In the genomic region with DNA sequence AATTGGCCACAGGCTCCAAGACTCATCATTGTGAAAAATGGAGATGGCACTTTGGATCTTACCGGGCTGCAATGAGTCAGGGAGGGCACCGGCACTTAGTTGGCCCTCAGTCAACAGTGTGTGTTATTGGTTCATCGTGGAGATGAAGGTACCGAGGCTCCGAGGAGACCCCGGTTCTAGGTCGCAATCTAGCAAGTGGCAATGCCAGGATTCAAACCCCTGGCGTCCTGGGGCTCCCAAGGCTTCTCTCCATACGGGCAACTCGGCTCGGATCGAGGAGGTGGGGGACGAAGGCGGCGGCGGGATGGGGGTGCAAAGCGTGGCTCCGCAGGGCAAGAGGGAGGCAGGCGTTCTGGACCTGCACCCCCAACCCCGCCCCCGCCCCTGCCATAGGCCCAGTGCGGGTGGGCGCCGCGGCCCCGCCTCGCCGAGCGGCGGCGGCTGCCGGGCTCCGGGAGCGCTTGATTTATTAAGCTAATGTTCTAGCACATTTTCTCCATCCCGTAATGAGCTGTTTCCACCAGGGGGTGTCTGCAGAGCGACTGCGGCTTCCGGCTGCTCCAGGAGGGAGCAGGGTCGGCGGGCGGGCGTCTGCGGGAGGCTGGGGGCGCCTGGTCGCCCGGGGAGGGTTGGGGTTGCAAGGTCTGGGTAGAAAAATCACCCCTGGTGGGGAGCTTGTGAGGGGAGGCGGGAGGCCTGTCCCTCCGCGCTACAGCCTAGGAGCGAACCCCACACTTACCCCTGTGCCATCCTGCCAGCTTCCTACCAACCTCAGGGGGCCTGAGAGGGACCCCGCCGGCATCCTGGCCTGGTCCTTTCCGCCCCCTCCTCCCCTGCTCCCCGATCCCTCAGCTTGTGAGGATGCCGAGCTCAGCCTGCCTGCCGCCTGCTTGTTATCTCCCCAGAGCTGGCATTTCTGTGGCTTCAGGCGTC, we compare ENCODE assay signal across 8 cellular contexts. TPM values are rescaled to one million over a fixed set of nuclear protein-coding genes. Genes with fewer than 3 reads are reported as not detected.
DNase-seq lines count a peak whose midpoint lies in the region; ATAC-seq and TF ChIP-seq lines count a peak whose summit lies in the region.

No MANE protein-coding gene starts in this region.

- peak; percentile 74 for TF ChIP-seq CTCF in 22Rv1 (IDR thresholded peaks at IDR 0.05)
- TF ChIP-seq CTCF in PC-9 (conservative IDR thresholded peaks at IDR 0.05): peak; percentile 35; the same call in 1 of the 2 replicates

- no peaks in the 10 kb centered on the region for H3K9me2 ChIP-seq in PC-9 (ENCODE audit: insufficient read depth)

- ATAC-seq in GM19452 (IDR thresholded peaks at IDR 0.05; ENCODE audit: unreplicated experiment): no peak

- H3K9me3 ChIP-seq in ES-I3 (ENCODE audit: control insufficient read depth, insufficient read depth, low read length): no peaks in the 10 kb centered on the region
- no peaks in the 10 kb centered on the region for H3K9me3 ChIP-seq in PC-9 (ENCODE audit: insufficient read depth, low read depth)
- peaks cover 0 to 3% of the 10 kb centered on the region in 2 donors for H3K9me3 ChIP-seq in stomach smooth muscle (ENCODE audit: control insufficient read depth in 2 of 2, low read length in 2 of 2)

- no peaks in the 10 kb centered on the region for H3K79me2 ChIP-seq in PC-9 (ENCODE audit: low read depth)

- no peak overlapping the region for H2AFZ ChIP-seq in PC-9

- intact Hi-C loops in PC-9 (cut with micrococcal nuclease; ENCODE audit: unreplicated experiment): no loop called here

- CTCF ChIA-PET in PC-9 (lab: Charles Lee): interaction anchor here (0.6 to 1.0 kb wide), 9 partner anchors 9 to 523 kb away, joined by 3 to 8 read pairs (median 3); no protein-coding TSS in a partner anchor

- H3K4me2 ChIP-seq in PC-9: peak overlapping the region; percentile 44

- H3K4me1 ChIP-seq in ES-I3 (ENCODE audit: insufficient read depth, low read length) (peaks cover 15% of the 10 kb centered on the region; the same call in 1 of the 2 replicates), PC-9 (replicated peaks; ENCODE audit: insufficient read depth) (no peaks in the 10 kb centered on the region; the same call in 1 of the 2 replicates), stomach smooth muscle (ENCODE audit: control insufficient read depth, insufficient read depth, low read length) (peaks cover 12% of the 10 kb centered on the region)

- peak overlapping the region; percentile 62; the same call in 1 of the 2 replicates for H3K9ac ChIP-seq in ES-I3 (ENCODE audit: low read depth, low read length)
- peak overlapping the region; percentile 13 to 48 for H3K9ac ChIP-seq in stomach smooth muscle (ENCODE audit: low read length in 2 of 2)

- H3K27me3 ChIP-seq in PC-9 (ENCODE audit: insufficient read depth, low read depth) (peaks cover 55% of the 10 kb centered on the region), stomach smooth muscle (ENCODE audit: control insufficient read depth in 1 of 2, insufficient read depth in 2 of 2, low read length in 2 of 2) (peaks cover 0 to 3% of the 10 kb centered on the region in 2 donors)

- no peaks in the 10 kb centered on the region for H3F3A ChIP-seq in PC-9 (ENCODE audit: insufficient read depth, low read depth)

- H4K20me1 ChIP-seq in PC-9 (ENCODE audit: insufficient read depth): no peaks in the 10 kb centered on the region

- peak in 1 of 2 experiments; percentile 50 for DNase-seq in PC-9
- peak; percentile 49 for DNase-seq in cerebellar cortex (ENCODE audit: low spot score)
- DNase-seq in kidney tubule cell (ENCODE audit: low spot score): peak; percentile 46
- DNase-seq in stimulated activated CD8-positive, alpha-beta memory T cell treated with anti-CD3 and anti-CD28 coated beads, Interleukin-4, amount 100 ng/mL, for 48 hours: no peak

- H3K4me3 ChIP-seq in PC-9 (no peak overlapping the region; the same call in 1 of the 2 replicates), stomach smooth muscle (ENCODE audit: low read length in 2 of 2) (peak overlapping the region; percentile 59 to 72)

- H3K36me3 ChIP-seq in ES-I3 (ENCODE audit: insufficient read depth, low read length): no peaks in the 10 kb centered on the region
- H3K36me3 ChIP-seq in PC-9 (ENCODE audit: low read depth): no peaks in the 10 kb centered on the region
- no peaks in the 10 kb centered on the region for H3K36me3 ChIP-seq in stomach smooth muscle (ENCODE audit: control insufficient read depth in 2 of 2, insufficient read depth in 2 of 2, low read length in 2 of 2)

- POLR2A ChIA-PET in PC-9 (lab: Charles Lee; ENCODE audit: unreplicated experiment): interaction anchor here (0.6 kb wide), 5 partner anchors 14 to 894 kb away, joined by 3 to 9 read pairs (median 6); no protein-coding TSS in a partner anchor

- no TSS peak for BruUV-seq in PC-9 (replicated peaks; lab: Mats Ljungman, UMichigan)

- H3K27ac ChIP-seq in 22Rv1 (no peak overlapping the region), PC-9 (no peak overlapping the region), stomach smooth muscle (ENCODE audit: low read length) (no peak overlapping the region)

RNA-seq across cellular contexts. Expression of a gene that starts 48.7 kb away (rescaled TPM):
- 24.9 and 25.7 TPM in 2 replicates for total RNA-seq in PC-9 (2021)
